Comparison of ENCODE assay signal across 13 cellular contexts in the genomic region with DNA sequence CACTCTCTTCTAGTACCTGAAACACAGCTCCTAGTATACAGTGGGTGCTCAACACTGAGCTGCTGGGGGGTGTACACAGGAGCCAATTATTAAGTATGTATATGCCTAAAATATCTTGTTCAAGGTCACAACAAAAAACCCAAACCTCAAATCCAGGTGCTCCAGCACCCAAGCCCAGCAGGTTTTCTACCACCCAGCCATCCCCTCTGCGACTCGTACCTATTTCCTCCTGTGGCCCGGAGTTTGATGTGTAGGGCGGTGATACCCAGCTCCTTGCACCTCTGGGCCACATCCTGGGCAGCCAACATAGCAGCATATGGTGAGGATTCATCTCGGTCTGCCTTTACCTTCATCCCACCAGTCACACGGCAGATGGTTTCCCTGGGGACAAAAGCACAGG. TPM values are rescaled to one million over a fixed set of nuclear protein-coding genes. Genes with fewer than 3 reads are reported as not detected.
A peak's percentile ranks its signal among the peaks of the same experiment; 100 is the strongest.
DNase-seq lines count a peak whose midpoint lies in the region; ATAC-seq and TF ChIP-seq lines count a peak whose summit lies in the region.
"Had no signal": no experiment of that assay in that cellular context is flagged by ENCODE, and none has a peak within 500 bp of the region (broad histone marks: within the 10 kb centered on the region; RNA-seq: fewer than 3 reads in every experiment).

No MANE protein-coding gene starts in this region.

- TF ChIP-seq POLR2A in erythroblast (IDR thresholded peaks at IDR 0.05; ENCODE audit: low read length) (peak; percentile 4), prostate gland (IDR thresholded peaks at IDR 0.05) (no peak)

- H4K20me1 ChIP-seq in BLaER1, result peaks cover 78% of the 10 kb centered on the region

- 92% methylated on average over 6 of the region's 6 CpGs for WGBS in prostate gland

- H3K4me1 Mint-ChIP-seq in Calu3 (ENCODE audit: low read depth, unreplicated experiment) (peaks cover 28% of the 10 kb centered on the region), T-helper 17 cell (peaks cover 19% of the 10 kb centered on the region)

- TF ChIP-seq CTCF in Calu3 (IDR thresholded peaks at IDR 0.05; ENCODE audit: unreplicated experiment) (no peak), tibial artery (IDR thresholded peaks at IDR 0.05) (no peak), prostate gland (IDR thresholded peaks at IDR 0.05) (no peak), lower lobe of right lung (IDR thresholded peaks at IDR 0.05) (no peak)

- peak overlapping the region; percentile 99; the same call in 1 of the 2 replicates for H3K9ac ChIP-seq in BLaER1

- H3K27me3 Mint-ChIP-seq in Calu3 (ENCODE audit: unreplicated experiment) (no peaks in the 10 kb centered on the region), T-helper 17 cell (no peaks in the 10 kb centered on the region)
- H3K27me3 Mint-ChIP-seq: activated CD4-positive, alpha-beta T cell treated with anti-CD3 and anti-CD28 coated beads, Interleukin-2, amount 10 ng/mL, durations not matched to agents 7 days and 5 days had no signal

- H3K9me3 ChIP-seq in BLaER1 (no peaks in the 10 kb centered on the region; the same call in 1 of the 2 replicates), T-helper 17 cell (ENCODE audit: control insufficient read depth, low read length, poor library complexity, severe bottlenecking) (no peaks in the 10 kb centered on the region), tibial artery (no peaks in the 10 kb centered on the region), prostate gland (no peaks in the 10 kb centered on the region), lower lobe of right lung (no peaks in the 10 kb centered on the region)
- H3K9me3 ChIP-seq: thyroid gland had no signal

- intact Hi-C loops in Calu3 (cut with micrococcal nuclease; ENCODE audit: unreplicated experiment) (no loop called here), tibial artery (cut with DNase I; ENCODE audit: low total_unique reads) (no loop called here), prostate gland (cut with DNase I) (no loop called here), lower lobe of right lung (cut with DNase I) (no loop called here)

- H3K4me3 Mint-ChIP-seq in Calu3 (ENCODE audit: low read depth, unreplicated experiment), result peak overlapping the region; percentile 27
- peak overlapping the region; percentile 58 for H3K4me3 Mint-ChIP-seq in T-helper 17 cell

- no peaks in the 10 kb centered on the region for H3K9me3 Mint-ChIP-seq in Calu3 (ENCODE audit: low read depth, unreplicated experiment)

- H3K27me3 ChIP-seq in BLaER1, result no peaks in the 10 kb centered on the region
- no peaks in the 10 kb centered on the region for H3K27me3 ChIP-seq in tibial artery
- no peaks in the 10 kb centered on the region for H3K27me3 ChIP-seq in prostate gland (replicated peaks; ENCODE audit: insufficient read depth)
- no peaks in the 10 kb centered on the region for H3K27me3 ChIP-seq in lower lobe of right lung (ENCODE audit: low read depth)
- H3K27me3 ChIP-seq: thyroid gland had no signal

- H3K36me3 ChIP-seq in BLaER1, result peaks cover 64% of the 10 kb centered on the region
- peaks cover 48 to 63% (median 48%) of the 10 kb centered on the region in 3 donors for H3K36me3 ChIP-seq in tibial artery
- H3K36me3 ChIP-seq in prostate gland, result peaks cover 31 to 36% of the 10 kb centered on the region in 2 donors
- H3K36me3 ChIP-seq in lower lobe of right lung, result peaks cover 62% of the 10 kb centered on the region

- H3K4me1 ChIP-seq in BLaER1 (peaks cover 69% of the 10 kb centered on the region), tibial artery (peaks cover 0 to 32% (median 14%) of the 10 kb centered on the region in 4 donors), prostate gland (replicated peaks) (no peaks in the 10 kb centered on the region), lower lobe of right lung (peaks cover 23% of the 10 kb centered on the region)

- no peak for ATAC-seq in T-helper 17 cell
- no peak for ATAC-seq in lower lobe of right lung
- ATAC-seq in HG03565 (IDR thresholded peaks at IDR 0.05; ENCODE audit: unreplicated experiment), result no peak

- H3K27ac Mint-ChIP-seq in Calu3 (ENCODE audit: unreplicated experiment) (peak overlapping the region; percentile 51), T-helper 17 cell (peak overlapping the region; percentile 98)
- H3K27ac Mint-ChIP-seq: activated CD4-positive, alpha-beta T cell treated with anti-CD3 and anti-CD28 coated beads, Interleukin-2, amount 10 ng/mL, durations not matched to agents 7 days and 5 days had no signal

- peak overlapping the region; percentile 97 for H3K4me2 ChIP-seq in BLaER1

- H3K27ac ChIP-seq in BLaER1, result 0 out of 2 replicates have a peak overlapping the region, but pooled peaks have one; percentile 6
- no peak overlapping the region for H3K27ac ChIP-seq in tibial artery
- H3K27ac ChIP-seq in prostate gland, result no peak overlapping the region
- no peak overlapping the region for H3K27ac ChIP-seq in lower lobe of right lung
- H3K27ac ChIP-seq: thyroid gland had no signal

- peaks cover 76% of the 10 kb centered on the region for H3K36me3 Mint-ChIP-seq in Calu3 (ENCODE audit: insufficient read depth, unreplicated experiment)
- H3K36me3 Mint-ChIP-seq in T-helper 17 cell (ENCODE audit: low read depth), result peaks cover 14% of the 10 kb centered on the region

- CTCF ChIA-PET in Calu3 (lab: Charles Lee), result no interaction called here

- H3K4me3 ChIP-seq in BLaER1 (no peak overlapping the region), tibial artery (no peak overlapping the region), prostate gland (no peak overlapping the region), lower lobe of right lung (no peak overlapping the region)
- H3K4me3 ChIP-seq: skin epidermis, thyroid gland had no signal

- no TSS peak for BruUV-seq in Calu3 (replicated peaks; lab: Mats Ljungman, UMichigan)

- DNase-seq in Calu3 (no peak), T-helper 17 cell (no peak), erythroblast (lab: John Stamatoyannopoulos, UW) (no peak), tibial artery (no peak), prostate gland (ENCODE audit: low spot score) (no peak), lower lobe of right lung (no peak)
- DNase-seq: activated CD4-positive, alpha-beta T cell treated with anti-CD3 and anti-CD28 coated beads, Interleukin-2, amount 10 ng/mL, durations not matched to agents 7 days and 5 days; effector CD4-positive, alpha-beta T cell; Karpas-422; thyroid gland had no signal

RNA-seq across cellular contexts. Expression of a gene that starts 3.0 kb away (rescaled TPM):
- total RNA-seq in Calu3 (2022) (2,194 and 2,330 TPM in 2 replicates), T-helper 17 cell (1,000 to 10,000 TPM; 3,455 to 4,953 TPM), prostate gland (1,000 to 10,000 TPM; 1,708 to 3,672 TPM), lower lobe of right lung (1,651 TPM)

RNA-seq across cellular contexts. Expression of a gene that starts 33.9 kb away (rescaled TPM):
- total RNA-seq in Calu3 (2022), result 773 and 1,091 TPM in 2 replicates
- 100 to 1,000 TPM; 477 to 721 TPM for total RNA-seq in T-helper 17 cell
- 100 to 1,000 TPM; 425 to 612 TPM for total RNA-seq in prostate gland
- 4,221 TPM for total RNA-seq in lower lobe of right lung
